Comparison of ENCODE assay signal across 20 cellular contexts in genomic region chr13:50012396-50013169, GRCh38. TPM values are rescaled to one million over a fixed set of nuclear protein-coding genes. Genes with fewer than 3 reads are reported as not detected.
DNase-seq lines count a peak whose midpoint lies in the region; TF ChIP-seq lines count a peak whose summit lies in the region.
"Had no signal": no experiment of that assay in that cellular context is flagged by ENCODE, and none has a peak within 500 bp of the region (broad histone marks: within the 10 kb centered on the region; RNA-seq: fewer than 3 reads in every experiment).

No MANE protein-coding gene starts in this region.

- H3K27me3 Mint-ChIP-seq in MCF 10A (ENCODE audit: insufficient read depth, unreplicated experiment) (no peaks in the 10 kb centered on the region), immature natural killer cell (ENCODE audit: low read depth in 3 of 3) (no peaks in the 10 kb centered on the region)
- H3K27me3 Mint-ChIP-seq: activated naive CD8-positive, alpha-beta T cell treated with anti-CD3 and anti-CD28 coated beads for 36 hours had no signal

- no peaks in the 10 kb centered on the region for H3K27me3 ChIP-seq in breast epithelium

- H3K36me3 Mint-ChIP-seq in MCF 10A (ENCODE audit: insufficient read depth, unreplicated experiment): peaks cover 80% of the 10 kb centered on the region
- peaks cover 10 to 21% (median 16%) of the 10 kb centered on the region in 3 donors for H3K36me3 Mint-ChIP-seq in immature natural killer cell

- H3K27ac Mint-ChIP-seq in MCF 10A (ENCODE audit: low read depth, unreplicated experiment): no peak overlapping the region
- H3K27ac Mint-ChIP-seq in immature natural killer cell: peak overlapping the region in 4 of 6 donors; percentile 36 to 70 (median 58)
- H3K27ac Mint-ChIP-seq: activated naive CD8-positive, alpha-beta T cell treated with anti-CD3 and anti-CD28 coated beads for 36 hours had no signal

- intact Hi-C loops in MCF 10A (cut with micrococcal nuclease): no loop called here
- intact Hi-C loops in breast epithelium (cut with DNase I; ENCODE audit: low total_unique reads): no loop called here

- H3K4me3 Mint-ChIP-seq in MCF 10A (ENCODE audit: unreplicated experiment) (no peak overlapping the region), immature natural killer cell (no peak overlapping the region)
- H3K4me3 Mint-ChIP-seq: activated naive CD8-positive, alpha-beta T cell treated with anti-CD3 and anti-CD28 coated beads for 36 hours had no signal

- H3K27ac ChIP-seq in breast epithelium (no peak overlapping the region), substantia nigra (ENCODE audit: low read depth, low read length, poor library complexity, severe bottlenecking) (peak overlapping the region; percentile 60)
- H3K27ac ChIP-seq: C4-2B, parathyroid adenoma had no signal

- H3K4me1 Mint-ChIP-seq in MCF 10A (ENCODE audit: insufficient read depth, unreplicated experiment) (no peaks in the 10 kb centered on the region), immature natural killer cell (peaks cover 27 to 69% of the 10 kb centered on the region in 2 donors)

- TF ChIP-seq POLR2A in breast epithelium (IDR thresholded peaks at IDR 0.05): no peak

- POLR2A ChIA-PET in MCF 10A (lab: Yijun Ruan, JAX): interaction anchor here (0.9 to 2.3 kb wide), 5 partner anchors 11 to 36 kb away, joined by 3 to 9 read pairs (median 5); partner anchors contain the start of gene TRIM13

- CTCF ChIA-PET in MCF 10A (lab: Yijun Ruan, JAX): no interaction called here

- DNase-seq in MCF 10A (ENCODE audit: unreplicated experiment) (no peak), breast epithelium (ENCODE audit: low spot score in 2 of 2) (no peak), amniotic epithelial cell (ENCODE audit: low read depth) (peak; percentile 89), immature natural killer cell (no peak), substantia nigra (lab: John Stamatoyannopoulos, UW) (no peak), retina (no peak), RPMI8226 (no peak)
- no peak for DNase-seq in activated CD4-positive, alpha-beta T cell treated with anti-CD3 and anti-CD28 coated beads for 4 hours
- DNase-seq: activated naive CD8-positive, alpha-beta T cell treated with anti-CD3 and anti-CD28 coated beads for 36 hours; activated T-cell treated with anti-CD3 and anti-CD28 coated beads, Interleukin-2, amount 50 U/mL, for 48 hours; DMS79; glutamatergic neuron; NCI-H1694 treated with DMSO at 0.1 percent for 48 hours; NCI-H226; small intestine; stimulated activated CD4-positive, alpha-beta T cell treated with anti-CD3 and anti-CD28 coated beads, Interleukin-2, amount 100 ng/mL, for 48 hours; T1000 had no signal

- no peaks in the 10 kb centered on the region for H3K36me3 ChIP-seq in breast epithelium

- H3K4me3 ChIP-seq in breast epithelium: no peak overlapping the region
- H3K4me3 ChIP-seq: HAP-1 had no signal

- no peak for TF ChIP-seq CTCF in MCF 10A (IDR thresholded peaks at IDR 0.05; ENCODE audit: unreplicated experiment)
- no peak for TF ChIP-seq CTCF in breast epithelium (IDR thresholded peaks at IDR 0.05)

- H3K9me3 ChIP-seq in breast epithelium: no peaks in the 10 kb centered on the region
- H3K9me3 ChIP-seq: HAP-1 had no signal

- no peaks in the 10 kb centered on the region for H3K4me1 ChIP-seq in breast epithelium
- H3K4me1 ChIP-seq: parathyroid adenoma had no signal

- BruUV-seq in MCF 10A (replicated peaks; lab: Mats Ljungman, UMichigan): TSS peak; percentile 35

- H3K9me3 Mint-ChIP-seq in MCF 10A (ENCODE audit: unreplicated experiment): no peaks in the 10 kb centered on the region
- H3K9me3 Mint-ChIP-seq in immature natural killer cell: no peaks in the 10 kb centered on the region
- H3K9me3 Mint-ChIP-seq: activated naive CD8-positive, alpha-beta T cell treated with anti-CD3 and anti-CD28 coated beads for 36 hours had no signal

RNA-seq across cellular contexts. Expression of gene KCNRG, which starts 2.7 kb away (rescaled TPM):
- 0.28 and 0.49 TPM in 2 replicates for total RNA-seq in MCF 10A (2022)
- 1 to 10 TPM; 1.6 to 2.6 (median 1.8) TPM for total RNA-seq in breast epithelium
- under 1 TPM in 2 of 3 donors, not detected in 1; 0.27 to 0.36 TPM for polyA plus RNA-seq in immature natural killer cell

RNA-seq across cellular contexts. Expression of gene TRIM13, which starts 15.7 kb away (rescaled TPM):
- 17.5 and 19.0 TPM in 2 replicates for total RNA-seq in MCF 10A (2022)
- total RNA-seq in breast epithelium: 10 to 100 TPM; 16.0 to 28.8 (median 22.9) TPM
- polyA plus RNA-seq in immature natural killer cell: 10 to 100 TPM in 2 of 3 donors, 1 to 10 TPM in 1; 6.4 to 14.3 (median 14.0) TPM
